Comparison of ENCODE assay signal across 8 cellular contexts in genomic region chr6:158653577-158654354, GRCh38. TPM values are rescaled to one million over a fixed set of nuclear protein-coding genes. Genes with fewer than 3 reads are reported as not detected.
A peak's percentile ranks its signal among the peaks of the same experiment; 100 is the strongest.
DNase-seq lines count a peak whose midpoint lies in the region; ATAC-seq, FAIRE-seq and TF ChIP-seq lines count a peak whose summit lies in the region.

No MANE protein-coding gene starts in this region.

- no peak for DNase-seq in GM12891 (ENCODE audit: insufficient read length, low spot score)
- DNase-seq in activated CD4-positive, CD25-positive, alpha-beta regulatory T cell treated with anti-CD3 and anti-CD28 coated beads, Interleukin-2, amount 50 U/mL, for 16 hours (ENCODE audit: low read depth, low spot score), result peak; percentile 84
- DNase-seq in chondrocyte (ENCODE audit: low spot score), result no peak
- DNase-seq in pancreas, result peak in 2 of 6 donors; percentile 40
- DNase-seq in upper lobe of right lung, result peak; percentile 69
- DNase-seq in NCI-H510A treated with DMSO at 0.1 percent for 48 hours (lab: John Stamatoyannopoulos, UW), result no peak
- no peak for DNase-seq in NCI-H82 treated with DMSO at 0.1 percent for 48 hours (lab: John Stamatoyannopoulos, UW; ENCODE audit: unreplicated experiment)

- H3K27me3 ChIP-seq in pancreas (no peaks in the 10 kb centered on the region), upper lobe of right lung (no peaks in the 10 kb centered on the region)

- H3K9me3 ChIP-seq in pancreas (no peaks in the 10 kb centered on the region), upper lobe of right lung (no peaks in the 10 kb centered on the region)

- no peak overlapping the region for H3K4me3 Mint-ChIP-seq in chondrocyte (ENCODE audit: unreplicated experiment)

- intact Hi-C loops in pancreas (cut with DNase I), result no loop called here
- intact Hi-C loops in upper lobe of right lung (cut with DNase I), result no loop called here

- H3K4me1 Mint-ChIP-seq in chondrocyte (ENCODE audit: low read depth), result peaks cover 33% of the 10 kb centered on the region

- TF ChIP-seq CTCF in chondrocyte (IDR thresholded peaks at IDR 0.05), result no peak
- TF ChIP-seq CTCF in pancreas (IDR thresholded peaks at IDR 0.05), result no peak
- no peak for TF ChIP-seq CTCF in upper lobe of right lung (IDR thresholded peaks at IDR 0.05)

- H3K4me3 ChIP-seq in pancreas (no peak overlapping the region), upper lobe of right lung (no peak overlapping the region)

- peak; percentile 93 for FAIRE-seq in GM12891 (lab: Jason Lieb, UNC)
- no peak for FAIRE-seq in pancreas (lab: Jason Lieb, UNC)

- TF ChIP-seq POLR2A in GM12891 (IDR thresholded peaks at IDR 0.05; ENCODE audit: low read depth, low read length), result no peak

- H3K4me1 ChIP-seq in pancreas (peaks cover 0 to 11% (median 0%) of the 10 kb centered on the region in 3 donors), upper lobe of right lung (peaks cover 44% of the 10 kb centered on the region)

- H3K27ac ChIP-seq in pancreas (peak overlapping the region in 2 of 4 donors; percentile 22 to 48), upper lobe of right lung (peak overlapping the region; percentile 61)

- peak overlapping the region; percentile 91 for H3K27ac Mint-ChIP-seq in chondrocyte (ENCODE audit: unreplicated experiment)

- H3K9me3 Mint-ChIP-seq in chondrocyte (ENCODE audit: low read depth), result no peaks in the 10 kb centered on the region

- H3K27me3 Mint-ChIP-seq in chondrocyte (ENCODE audit: low read depth), result no peaks in the 10 kb centered on the region

- no peaks in the 10 kb centered on the region for H3K36me3 Mint-ChIP-seq in chondrocyte (ENCODE audit: low read depth)

- ATAC-seq in HG02943 (IDR thresholded peaks at IDR 0.05; ENCODE audit: low read depth, unreplicated experiment) (peak; percentile 51), pancreas (peak; percentile 57 to 74 (median 62)), upper lobe of right lung (peak; percentile 40)

- H3K36me3 ChIP-seq in pancreas (no peaks in the 10 kb centered on the region), upper lobe of right lung (no peaks in the 10 kb centered on the region)

- 57 to 64% methylated on average over 15 of the region's 15 CpGs for WGBS in pancreas, 2 donors

TF ChIP-seq in GM12891, 5 proteins besides CTCF, POLR2A, EP300 and RAD21:
- TF ChIP-seq POLR2AphosphoS5 (IDR thresholded peaks at IDR 0.05; ENCODE audit: low read depth, low read length) (peak; percentile 41; the same call in 1 of the 2 replicates), TAF1 (IDR thresholded peaks at IDR 0.05; ENCODE audit: low read depth, low read length) (no peak), SPI1 (IDR thresholded peaks at IDR 0.05; ENCODE audit: low read depth, low read length) (no peak), PAX5 (IDR thresholded peaks at IDR 0.05; ENCODE audit: insufficient read depth, low read length, severe bottlenecking) (peak; percentile 8), POU2F2 (IDR thresholded peaks at IDR 0.05; ENCODE audit: low read depth, low read length) (peak; percentile 65; the same call in 1 of the 2 replicates)
TF ChIP-seq in GM12891: peak in this region for 3.

RNA-seq across cellular contexts. Expression of gene SYTL3, which starts 3.9 kb away (rescaled TPM):
- polyA plus RNA-seq in GM12891 (2012; ENCODE audit: low read depth, missing spikeins), result 2.1 TPM
- total RNA-seq in chondrocyte (0.58 to 1.6 TPM (median 1.4 TPM) in 3 replicates), pancreas (1 to 10 TPM in 2 of 6 donors, under 1 TPM in 4; 0.28 to 1.9 (median 0.83) TPM), upper lobe of right lung (8.7 TPM)
- 1 to 10 TPM in 1 of 2 donors, under 1 TPM in 1; 0.57 to 1.6 TPM for polyA plus RNA-seq in pancreas

RNA-seq across cellular contexts. Expression of gene DYNLT1, which starts 9.2 kb away (rescaled TPM):
- 45.0 TPM for polyA plus RNA-seq in GM12891 (2012; ENCODE audit: low read depth, missing spikeins)
- 153 to 171 TPM (median 170 TPM) in 3 replicates for total RNA-seq in chondrocyte
- 10 to 100 TPM; 19.0 to 51.3 (median 25.4) TPM for total RNA-seq in pancreas
- 10 to 100 TPM; 60.3 to 80.9 TPM for polyA plus RNA-seq in pancreas
- 104 TPM for total RNA-seq in upper lobe of right lung

Comparison
In these comparisons a context has a peak if more than half of its experiments do, and no peak if none do; other contexts are left out.
1. DNase-seq: peak in activated CD4-positive, CD25-positive, alpha-beta regulatory T cell treated with anti-CD3 and anti-CD28 coated beads, Interleukin-2, amount 50 U/mL, for 16 hours (single experiment) and upper lobe of right lung (single experiment); none in GM12891 (single experiment), chondrocyte (single experiment), NCI-H510A treated with DMSO at 0.1 percent for 48 hours (single experiment) and NCI-H82 treated with DMSO at 0.1 percent for 48 hours (single experiment).
2. Peak in every context shown above with its lines, with median percentiles within 50 percentile points of each other: ATAC-seq.